15 cellular contexts compared by ENCODE assay signal in genomic region chr17:57420674-57421392, GRCh38.
DNase-seq lines count a peak whose midpoint lies in the region; TF ChIP-seq lines count a peak whose summit lies in the region.
"Had no signal": no experiment of that assay in that cellular context is flagged by ENCODE, and none has a peak within 500 bp of the region (broad histone marks: within the 10 kb centered on the region; RNA-seq: fewer than 3 reads in every experiment).

No MANE protein-coding gene starts in this region.

- H3K4me3 Mint-ChIP-seq in nephron progenitor cell = no peak overlapping the region
- no peak overlapping the region for H3K4me3 Mint-ChIP-seq in CD8-positive, alpha-beta memory T cell
- H3K4me3 Mint-ChIP-seq: activated naive CD8-positive, alpha-beta T cell treated with anti-CD3 and anti-CD28 coated beads for 36 hours; stimulated activated effector memory CD8-positive, alpha-beta T cell treated with anti-CD3 and anti-CD28 coated beads, Interleukin-12 subunit alpha, Interleukin-12 subunit beta, amount 100 ng/mL, for 72 hours; T-helper 17 cell had no signal

- no peaks in the 10 kb centered on the region for H3K4me1 ChIP-seq in SJCRH30
- no peaks in the 10 kb centered on the region for H3K4me1 ChIP-seq in CD8-positive, alpha-beta memory T cell (ENCODE audit: insufficient read depth, low read length)

- H3K9me3 Mint-ChIP-seq in nephron progenitor cell = peaks cover 38% of the 10 kb centered on the region
- H3K9me3 Mint-ChIP-seq in CD8-positive, alpha-beta memory T cell = no peaks in the 10 kb centered on the region
- H3K9me3 Mint-ChIP-seq: stimulated activated effector memory CD8-positive, alpha-beta T cell treated with anti-CD3 and anti-CD28 coated beads, Interleukin-12 subunit alpha, Interleukin-12 subunit beta, amount 100 ng/mL, for 72 hours had no signal

- POLR2A ChIA-PET in CD8-positive, alpha-beta memory T cell (lab: Charles Lee) = no interaction called here

- H3K36me3 ChIP-seq in SJCRH30 = no peaks in the 10 kb centered on the region
- H3K36me3 ChIP-seq in CD8-positive, alpha-beta memory T cell (ENCODE audit: insufficient read depth, low read length) = no peaks in the 10 kb centered on the region
- H3K36me3 ChIP-seq: gastroesophageal sphincter had no signal

- H3K4me1 Mint-ChIP-seq in nephron progenitor cell = peaks cover 71% of the 10 kb centered on the region
- H3K4me1 Mint-ChIP-seq in CD8-positive, alpha-beta memory T cell = peaks cover 42 to 68% (median 62%) of the 10 kb centered on the region in 3 donors

- H3K9me3 ChIP-seq in SJCRH30 (replicated peaks) = no peaks in the 10 kb centered on the region
- no peaks in the 10 kb centered on the region for H3K9me3 ChIP-seq in CD8-positive, alpha-beta memory T cell (ENCODE audit: low read length)
- H3K9me3 ChIP-seq: gastroesophageal sphincter had no signal

- CTCF ChIA-PET in CD8-positive, alpha-beta memory T cell (lab: Charles Lee) = interaction anchor here (1.0 kb wide), 1 partner anchor 12 kb away, joined by 3 read pairs; no protein-coding TSS in a partner anchor

- peak overlapping the region; percentile 55 for H3K27ac Mint-ChIP-seq in nephron progenitor cell
- H3K27ac Mint-ChIP-seq in CD8-positive, alpha-beta memory T cell = peak overlapping the region in 1 of 8 donors; percentile 55
- H3K27ac Mint-ChIP-seq: activated naive CD8-positive, alpha-beta T cell treated with anti-CD3 and anti-CD28 coated beads for 36 hours; stimulated activated effector memory CD8-positive, alpha-beta T cell treated with anti-CD3 and anti-CD28 coated beads, Interleukin-12 subunit alpha, Interleukin-12 subunit beta, amount 100 ng/mL, for 72 hours; T-helper 17 cell had no signal

- H3K4me3 ChIP-seq in SJCRH30 = no peak overlapping the region
- H3K4me3 ChIP-seq in CD8-positive, alpha-beta memory T cell (ENCODE audit: low read length) = no peak overlapping the region
- H3K4me3 ChIP-seq: gastroesophageal sphincter had no signal

- peaks cover 93% of the 10 kb centered on the region for H3K36me3 Mint-ChIP-seq in nephron progenitor cell (ENCODE audit: low read depth)
- peaks cover 0 to 14% (median 7%) of the 10 kb centered on the region in 3 donors for H3K36me3 Mint-ChIP-seq in CD8-positive, alpha-beta memory T cell

- no peaks in the 10 kb centered on the region for H3K27me3 Mint-ChIP-seq in nephron progenitor cell (ENCODE audit: low read depth, poor library complexity)
- no peaks in the 10 kb centered on the region for H3K27me3 Mint-ChIP-seq in CD8-positive, alpha-beta memory T cell
- H3K27me3 Mint-ChIP-seq: activated naive CD8-positive, alpha-beta T cell treated with anti-CD3 and anti-CD28 coated beads for 36 hours; T-helper 17 cell had no signal

- DNase-seq in COR-L47 (lab: John Stamatoyannopoulos, UW) = peak; percentile 89
- peak; percentile 89 for DNase-seq in NCI-H146 (lab: John Stamatoyannopoulos, UW)
- peak; percentile 66 for DNase-seq in SK-N-DZ (ENCODE audit: low spot score)
- no peak for DNase-seq in nephron progenitor cell
- no peak for DNase-seq in SJCRH30
- DNase-seq in activated CD4-positive, CD25-positive, alpha-beta regulatory T cell (lab: John Stamatoyannopoulos, UW) = no peak
- no peak for DNase-seq in CD8-positive, alpha-beta memory T cell
- no peak for DNase-seq in activated CD4-positive, alpha-beta T cell treated with anti-CD3 and anti-CD28 coated beads for 1 hour
- DNase-seq: activated naive CD8-positive, alpha-beta T cell treated with anti-CD3 and anti-CD28 coated beads for 36 hours; dermis blood vessel endothelial cell; KBM-7; left cardiac atrium; T-helper 17 cell had no signal

- H3K27ac ChIP-seq in SJCRH30 = no peak overlapping the region
- no peak overlapping the region for H3K27ac ChIP-seq in CD8-positive, alpha-beta memory T cell (ENCODE audit: low read depth, low read length)
- H3K27ac ChIP-seq: gastroesophageal sphincter had no signal

- H3K27me3 ChIP-seq in SJCRH30 = no peaks in the 10 kb centered on the region
- H3K27me3 ChIP-seq in CD8-positive, alpha-beta memory T cell (ENCODE audit: insufficient read depth, low read length, poor library complexity, severe bottlenecking) = no peaks in the 10 kb centered on the region
- H3K27me3 ChIP-seq: gastroesophageal sphincter had no signal

- no peak for TF ChIP-seq CTCF in nephron progenitor cell (IDR thresholded peaks at IDR 0.05)

Comparison
In these comparisons a context has a peak if more than half of its experiments do, and no peak if none do; other contexts are left out.
1. DNase-seq: peak in COR-L47 (single experiment), NCI-H146 (single experiment) and SK-N-DZ (single experiment); none in nephron progenitor cell (single experiment), SJCRH30 (0 of 2), activated CD4-positive, CD25-positive, alpha-beta regulatory T cell (0 of 4), CD8-positive, alpha-beta memory T cell (0 of 5) and activated CD4-positive, alpha-beta T cell treated with anti-CD3 and anti-CD28 coated beads for 1 hour (single experiment).